22 cellular contexts compared by ENCODE assay signal in the genomic region with DNA sequence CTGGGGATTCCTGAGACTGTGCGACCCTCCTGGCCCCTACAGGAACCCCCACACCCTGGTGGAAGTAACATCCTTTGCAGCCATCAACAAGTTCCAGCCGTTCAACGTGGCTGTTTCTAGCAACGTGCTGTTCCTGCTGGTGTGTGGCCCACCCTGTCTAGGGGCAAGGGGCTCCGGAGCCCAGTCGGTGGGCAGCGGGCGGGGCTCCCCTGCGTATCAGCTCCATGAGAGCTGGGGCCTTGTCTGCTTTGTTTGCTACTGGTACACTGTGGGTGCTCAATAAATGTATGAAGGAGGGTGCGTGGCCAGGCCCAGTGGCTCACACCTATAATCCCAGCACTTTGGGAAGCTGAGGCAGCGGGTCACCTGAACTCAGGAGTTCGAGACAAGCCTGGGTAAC. TPM values are rescaled to one million over a fixed set of nuclear protein-coding genes. Genes with fewer than 3 reads are reported as not detected.
"Had no signal": no experiment of that assay in that cellular context is flagged by ENCODE, and none has a peak within 500 bp of the region (broad histone marks: within the 10 kb centered on the region; RNA-seq: fewer than 3 reads in every experiment).

No MANE protein-coding gene starts in this region.

- H3K27me3 ChIP-seq: right lobe of liver, stomach, thyroid gland, vagina had no signal

- H3K27ac ChIP-seq: lower lobe of right lung, parathyroid adenoma, right lobe of liver, stomach, thyroid gland, vagina had no signal

- H3K9me3 Mint-ChIP-seq: effector memory CD8-positive, alpha-beta T cell; natural killer cell; neural crest cell had no signal

- H3K4me3 ChIP-seq: lower lobe of right lung, right lobe of liver, stomach, thyroid gland, vagina had no signal

- DNase-seq: cortex of kidney; effector memory CD8-positive, alpha-beta T cell; hypothalamus; left ventricle myocardium superior; lower lobe of right lung; natural killer cell; small intestine; stimulated activated CD4-positive, alpha-beta T cell treated with anti-CD3 and anti-CD28 coated beads, Interleukin-15, amount 100 ng/mL, for 24 hours; stimulated activated CD4-positive, alpha-beta T cell treated with anti-CD3 and anti-CD28 coated beads, Interleukin-4, amount 100 ng/mL, for 1 hour; stimulated activated CD8-positive, alpha-beta memory T cell treated with anti-CD3 and anti-CD28 coated beads, Interleukin-4, amount 100 ng/mL, for 48 hours; stimulated activated naive CD4-positive, alpha-beta T cell treated with Interleukin-2 at 50 U/mL for 16 hours; stomach; thyroid gland; trophoblast cell had no signal

- H3K4me1 Mint-ChIP-seq: neural crest cell had no signal

- H3K36me3 Mint-ChIP-seq: natural killer cell had no signal

- H3K4me3 Mint-ChIP-seq: effector memory CD8-positive, alpha-beta T cell; natural killer cell; neural crest cell had no signal

- H3K27me3 Mint-ChIP-seq: effector memory CD8-positive, alpha-beta T cell; progenitor cell of endocrine pancreas had no signal

- H3K27ac Mint-ChIP-seq: effector memory CD8-positive, alpha-beta T cell; natural killer cell; progenitor cell of endocrine pancreas had no signal

RNA-seq across cellular contexts. Expression of a gene that starts 49.9 kb away (rescaled TPM):
- total RNA-seq: left ventricle myocardium superior, mesenteric fat pad, subcutaneous adipose tissue, thyroid gland, ureter had no signal
